ENCODE assay signal across 12 cellular contexts in the genomic region with DNA sequence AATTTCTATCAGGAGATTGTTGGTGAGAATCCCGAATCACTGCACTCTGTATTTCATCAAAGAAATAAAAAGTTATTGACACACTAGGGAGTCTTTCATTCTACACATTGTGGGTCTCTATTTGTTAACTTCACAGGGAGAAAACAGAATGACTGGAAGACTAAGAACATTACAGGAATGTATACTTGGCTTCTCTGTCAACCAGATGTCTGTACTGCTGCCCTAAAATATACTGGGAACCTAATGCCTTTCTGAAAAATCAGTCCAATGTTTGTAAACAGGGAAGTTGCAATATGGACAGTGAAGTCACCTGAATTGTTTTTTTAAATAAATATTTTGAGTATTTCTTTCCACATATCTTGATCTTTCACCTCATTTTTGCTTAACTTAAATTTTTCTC.
"Had no signal": no experiment of that assay in that cellular context is flagged by ENCODE, and none has a peak within 500 bp of the region (broad histone marks: within the 10 kb centered on the region; RNA-seq: fewer than 3 reads in every experiment).

No MANE protein-coding gene starts in this region.

- H3K4me1 ChIP-seq: adrenal gland, foreskin keratinocyte, left lung, suprapubic skin had no signal

- DNase-seq: activated CD4-positive, alpha-beta T cell treated with anti-CD3 and anti-CD28 coated beads for 1 hour; activated CD4-positive, alpha-beta T cell treated with anti-CD3 and anti-CD28 coated beads, Interleukin-2, amount 50 U/mL, for 4 hours; activated gamma-delta T cell; foreskin keratinocyte; kidney; left lung; stimulated activated naive CD8-positive, alpha-beta T cell treated with anti-CD3 and anti-CD28 coated beads, Interleukin-15, Interleukin-2, amounts not matched to agents 100 U/mL and 50 U/mL, for 24 hours; SW 1271; trophoblast cell; WERI-Rb-1 had no signal

- ATAC-seq: foreskin keratinocyte; left lung; stimulated activated naive CD8-positive, alpha-beta T cell treated with anti-CD3 and anti-CD28 coated beads, Interleukin-15, Interleukin-2, amounts not matched to agents 100 U/mL and 50 U/mL, for 24 hours had no signal

- H3K27ac ChIP-seq: foreskin keratinocyte, left lung, suprapubic skin, WERI-Rb-1 had no signal

- H3K9me3 ChIP-seq: adrenal gland, left lung, suprapubic skin had no signal

- H3K27me3 ChIP-seq: adrenal gland, left lung, suprapubic skin had no signal

- H3K4me3 ChIP-seq: adrenal gland, left lung, suprapubic skin had no signal

- H3K36me3 ChIP-seq: adrenal gland, left lung, suprapubic skin, WERI-Rb-1 had no signal
